Comparison of ENCODE assay signal across 11 cellular contexts in genomic region chr10:120969219-120969645, GRCh38.
DNase-seq lines count a peak whose midpoint lies in the region; ATAC-seq lines count a peak whose summit lies in the region.
"Had no signal": no experiment of that assay in that cellular context is flagged by ENCODE, and none has a peak within 500 bp of the region (broad histone marks: within the 10 kb centered on the region; RNA-seq: fewer than 3 reads in every experiment).

No MANE protein-coding gene starts in this region.

- H3K36me3 Mint-ChIP-seq in activated CD4-positive, alpha-beta memory T cell treated with anti-CD3 and anti-CD28 coated beads, Interleukin-2, amount 10 ng/mL, durations not matched to agents 7 days and 5 days (ENCODE audit: low read depth) = no peaks in the 10 kb centered on the region
- no peaks in the 10 kb centered on the region for H3K36me3 Mint-ChIP-seq in T-cell

- H3K27ac Mint-ChIP-seq in activated CD4-positive, alpha-beta memory T cell treated with anti-CD3 and anti-CD28 coated beads, Interleukin-2, amount 10 ng/mL, durations not matched to agents 7 days and 5 days = no peak overlapping the region
- H3K27ac Mint-ChIP-seq in T-cell = no peak overlapping the region

- no peaks in the 10 kb centered on the region for H3K4me1 Mint-ChIP-seq in activated CD4-positive, alpha-beta memory T cell treated with anti-CD3 and anti-CD28 coated beads, Interleukin-2, amount 10 ng/mL, durations not matched to agents 7 days and 5 days
- no peaks in the 10 kb centered on the region for H3K4me1 Mint-ChIP-seq in T-cell

- POLR2A ChIA-PET in activated CD4-positive, alpha-beta memory T cell treated with anti-CD3 and anti-CD28 coated beads, Interleukin-2, amount 10 ng/mL, durations not matched to agents 7 days and 5 days (lab: Charles Lee) = no interaction called here
- POLR2A ChIA-PET in T-cell (lab: Charles Lee) = no interaction called here

- peak; percentile 44 for DNase-seq in NOMO-1 treated with dmso at 0.1 percent for 144 hours (lab: John Stamatoyannopoulos, UW; ENCODE audit: unreplicated experiment)
- peak; percentile 88 for DNase-seq in renal cortical epithelial cell (ENCODE audit: low read depth)
- DNase-seq in T-helper 9 cell = no peak
- DNase-seq in GM03348 (ENCODE audit: low spot score) = no peak
- DNase-seq in activated CD4-positive, alpha-beta memory T cell treated with anti-CD3 and anti-CD28 coated beads, Interleukin-2, amount 10 ng/mL, durations not matched to agents 7 days and 5 days = no peak
- DNase-seq in T-cell = no peak
- DNase-seq: activated CD8-positive, alpha-beta memory T cell treated with anti-CD3 and anti-CD28 coated beads for 24 hours; DMS153; uterus had no signal

- peaks cover 6% of the 10 kb centered on the region for H3K27me3 Mint-ChIP-seq in activated CD4-positive, alpha-beta memory T cell treated with anti-CD3 and anti-CD28 coated beads, Interleukin-2, amount 10 ng/mL, durations not matched to agents 7 days and 5 days
- peaks cover 6 to 36% of the 10 kb centered on the region in 2 donors for H3K27me3 Mint-ChIP-seq in T-cell

- CTCF ChIA-PET in activated CD4-positive, alpha-beta memory T cell treated with anti-CD3 and anti-CD28 coated beads, Interleukin-2, amount 10 ng/mL, durations not matched to agents 7 days and 5 days (lab: Charles Lee) = no interaction called here
- CTCF ChIA-PET in T-cell (lab: Charles Lee) = no interaction called here

- no peak overlapping the region for H3K4me3 Mint-ChIP-seq in activated CD4-positive, alpha-beta memory T cell treated with anti-CD3 and anti-CD28 coated beads, Interleukin-2, amount 10 ng/mL, durations not matched to agents 7 days and 5 days
- H3K4me3 Mint-ChIP-seq in T-cell = no peak overlapping the region

- ATAC-seq in GM19452 (IDR thresholded peaks at IDR 0.05; ENCODE audit: unreplicated experiment) = peak; percentile 76
- peak; percentile 61 for ATAC-seq in HG03060 (IDR thresholded peaks at IDR 0.05; ENCODE audit: low read depth, unreplicated experiment)
- no peak for ATAC-seq in T-cell (replicated peaks in 1 of 4)

- H3K9me3 Mint-ChIP-seq in activated CD4-positive, alpha-beta memory T cell treated with anti-CD3 and anti-CD28 coated beads, Interleukin-2, amount 10 ng/mL, durations not matched to agents 7 days and 5 days = no peaks in the 10 kb centered on the region
- peaks cover 0 to 5% (median 3%) of the 10 kb centered on the region in 3 donors for H3K9me3 Mint-ChIP-seq in T-cell

Comparison
In these comparisons a context has a peak if more than half of its experiments do, and no peak if none do; other contexts are left out.
1. ATAC-seq: peak in GM19452 (single experiment) and HG03060 (single experiment); none in T-cell (0 of 4).
2. DNase-seq: peak in NOMO-1 treated with dmso at 0.1 percent for 144 hours (single experiment) and renal cortical epithelial cell (single experiment); none in T-helper 9 cell (single experiment), GM03348 (single experiment), activated CD4-positive, alpha-beta memory T cell treated with anti-CD3 and anti-CD28 coated beads, Interleukin-2, amount 10 ng/mL, durations not matched to agents 7 days and 5 days (single experiment) and T-cell (0 of 34).